Comparison of ENCODE assay signal across 8 cellular contexts in the genomic region with DNA sequence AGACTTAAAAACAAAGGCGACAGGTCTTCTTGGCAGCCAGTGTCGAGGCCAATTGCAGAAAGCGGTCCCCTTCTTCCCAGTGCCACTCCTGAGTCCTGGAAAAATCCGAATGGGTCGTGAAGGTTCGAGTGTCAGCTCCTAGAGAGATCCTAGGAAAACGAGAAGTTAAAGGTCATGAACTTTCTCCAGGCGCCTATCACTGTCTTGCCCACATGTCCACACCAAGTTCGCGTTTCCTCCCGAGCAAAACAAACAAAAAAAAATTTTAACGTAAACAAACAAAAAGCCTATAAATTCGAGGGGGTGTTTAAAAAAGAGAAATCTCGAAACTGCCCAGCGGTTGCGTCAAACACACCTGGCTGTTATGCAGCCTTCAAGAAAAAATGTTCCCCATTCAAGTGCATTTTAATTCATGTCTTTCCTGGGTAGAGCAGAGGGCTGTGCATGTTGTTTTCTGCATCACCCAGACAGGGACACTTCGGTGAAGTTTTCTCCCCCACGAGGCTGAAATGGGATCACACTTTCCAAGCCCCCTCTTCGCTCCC. TPM values are rescaled to one million over a fixed set of nuclear protein-coding genes. Genes with fewer than 3 reads are reported as not detected.
DNase-seq lines count a peak whose midpoint lies in the region; TF ChIP-seq lines count a peak whose summit lies in the region.

No MANE protein-coding gene starts in this region.

- peak overlapping the region; percentile 80 for H3K9ac ChIP-seq in OCI-LY3 (ENCODE audit: low read length)

- no peaks in the 10 kb centered on the region for H3K27me3 ChIP-seq in OCI-LY3 (ENCODE audit: low read depth, low read length)

- DNase-seq in activated naive CD4-positive, alpha-beta T cell treated with anti-CD3 and anti-CD28 coated beads for 36 hours, result no peak
- no peak for DNase-seq in activated naive CD4-positive, alpha-beta T cell treated with Interleukin-2 at 50 U/mL for 16 hours
- DNase-seq in epithelial cell of esophagus (ENCODE audit: low read depth) (peak; percentile 45), pons (ENCODE audit: low spot score) (peak; percentile 69), NCI-H2196 (lab: John Stamatoyannopoulos, UW; ENCODE audit: unreplicated experiment) (no peak), NCI-H1092 (lab: John Stamatoyannopoulos, UW) (no peak), foreskin melanocyte (no peak)

- peak overlapping the region; percentile 30 for H3K27ac Mint-ChIP-seq in activated naive CD4-positive, alpha-beta T cell treated with anti-CD3 and anti-CD28 coated beads for 36 hours

- TF ChIP-seq CTCF in OCI-LY3 (IDR thresholded peaks at IDR 0.05; ENCODE audit: low read depth, low read length) (no peak), epithelial cell of esophagus (IDR thresholded peaks at IDR 0.05; ENCODE audit: insufficient read depth, low read depth, low read length, missing control alignments) (no peak)

- H3K4me3 Mint-ChIP-seq in activated naive CD4-positive, alpha-beta T cell treated with anti-CD3 and anti-CD28 coated beads for 36 hours, result peak overlapping the region; percentile 79

- H3K4me2 ChIP-seq in OCI-LY3 (ENCODE audit: low read length), result peak overlapping the region; percentile 87

- no peaks in the 10 kb centered on the region for H3K9me3 Mint-ChIP-seq in activated naive CD4-positive, alpha-beta T cell treated with anti-CD3 and anti-CD28 coated beads for 36 hours

- no peaks in the 10 kb centered on the region for H3K27me3 Mint-ChIP-seq in activated naive CD4-positive, alpha-beta T cell treated with anti-CD3 and anti-CD28 coated beads for 36 hours (ENCODE audit: low read depth)

- H3K27ac ChIP-seq in OCI-LY3 (ENCODE audit: low read length), result peak overlapping the region; percentile 62; the same call in 1 of the 2 replicates

- peak overlapping the region; percentile 83; the same call in 1 of the 2 replicates for H2AFZ ChIP-seq in OCI-LY3 (ENCODE audit: low read depth, low read length)

- CTCF ChIA-PET in activated naive CD4-positive, alpha-beta T cell treated with anti-CD3 and anti-CD28 coated beads for 36 hours (lab: Charles Lee), result interaction anchor here (1.0 kb wide), 1 partner anchor 105 kb away, joined by 5 read pairs; no protein-coding TSS in a partner anchor

- H3K9me3 ChIP-seq in OCI-LY3 (ENCODE audit: insufficient read depth, low read length), result no peaks in the 10 kb centered on the region

- intact Hi-C loops in activated naive CD4-positive, alpha-beta T cell treated with anti-CD3 and anti-CD28 coated beads for 36 hours (cut with micrococcal nuclease), result loop anchor here (5.0 to 10.0 kb wide), 4 partner anchors 510 to 1385 kb away; no protein-coding TSS in a partner anchor

- peak overlapping the region; percentile 85 for H3K4me3 ChIP-seq in OCI-LY3 (ENCODE audit: low read length)
- peak overlapping the region; percentile 79 for H3K4me3 ChIP-seq in epithelial cell of esophagus (ENCODE audit: low read length)

- H3K79me2 ChIP-seq in OCI-LY3 (ENCODE audit: low read length), result no peaks in the 10 kb centered on the region

- no peaks in the 10 kb centered on the region for H3K4me1 ChIP-seq in OCI-LY3 (ENCODE audit: low read length)

- peaks cover 14% of the 10 kb centered on the region for H3K4me1 Mint-ChIP-seq in activated naive CD4-positive, alpha-beta T cell treated with anti-CD3 and anti-CD28 coated beads for 36 hours (ENCODE audit: low read depth)

- H4K20me1 ChIP-seq in OCI-LY3 (ENCODE audit: insufficient read depth, low read length), result no peaks in the 10 kb centered on the region

- H3K36me3 ChIP-seq in OCI-LY3 (replicated peaks; ENCODE audit: low read depth, low read length), result no peaks in the 10 kb centered on the region

- H3K36me3 Mint-ChIP-seq in activated naive CD4-positive, alpha-beta T cell treated with anti-CD3 and anti-CD28 coated beads for 36 hours (ENCODE audit: low read depth), result no peaks in the 10 kb centered on the region

RNA-seq across cellular contexts. Expression of gene ARHGAP21, which starts 1.5 kb away (rescaled TPM):
- total RNA-seq in activated naive CD4-positive, alpha-beta T cell treated with anti-CD3 and anti-CD28 coated beads for 36 hours, result 10 to 100 TPM; 14.6 to 15.0 TPM

Comparison
In these comparisons a context has a peak if more than half of its experiments do, and no peak if none do; other contexts are left out.
1. DNase-seq: peak in epithelial cell of esophagus (single experiment) and pons (single experiment); none in activated naive CD4-positive, alpha-beta T cell treated with anti-CD3 and anti-CD28 coated beads for 36 hours (single experiment), activated naive CD4-positive, alpha-beta T cell treated with Interleukin-2 at 50 U/mL for 16 hours (single experiment), NCI-H2196 (single experiment), NCI-H1092 (single experiment) and foreskin melanocyte (single experiment).